39 cellular contexts compared by ENCODE assay signal in the genomic region with DNA sequence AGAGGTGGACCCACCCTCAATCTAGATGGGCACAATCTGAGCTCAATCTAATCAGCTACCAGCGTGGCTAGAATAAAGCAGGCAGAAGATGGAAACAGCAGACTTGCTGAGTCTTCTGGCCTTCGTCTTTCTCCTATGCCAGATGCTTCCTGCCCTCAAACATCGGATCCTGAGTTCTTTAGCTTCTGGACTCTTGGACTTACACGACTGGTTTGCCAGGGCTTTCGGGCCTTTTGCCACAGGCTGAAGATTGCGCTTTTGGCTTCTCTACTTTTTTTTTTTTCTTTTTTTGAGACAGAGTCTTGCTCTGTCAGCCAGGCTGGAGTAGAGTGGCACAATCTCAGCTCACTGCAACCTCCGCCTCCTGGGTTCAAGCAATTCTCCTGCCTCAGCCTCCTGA.
"Had no signal": no experiment of that assay in that cellular context is flagged by ENCODE, and none has a peak within 500 bp of the region (broad histone marks: within the 10 kb centered on the region; RNA-seq: fewer than 3 reads in every experiment).

No MANE protein-coding gene starts in this region.

- ATAC-seq: activated naive CD4-positive, alpha-beta T cell treated with anti-CD3 and anti-CD28 coated beads, Interleukin-2, amount 50 U/mL, for 72 hours; activated naive CD8-positive, alpha-beta T cell treated with anti-CD3 and anti-CD28 coated beads, Interleukin-2, amount 50 U/mL, for 24 hours; activated T-cell treated with anti-CD3 and anti-CD28 coated beads, Interleukin-2, amount 50 U/mL, for 4 hours; activated T-cell treated with anti-CD3 and anti-CD28 coated beads, Interleukin-2, amount 50 U/mL, for 72 hours; activated T-helper 17 cell treated with anti-CD3 and anti-CD28 coated beads, Interleukin-2, amount 50 U/mL, for 72 hours; body of pancreas had no signal

- H3K36me3 ChIP-seq: adrenal gland, ascending aorta, brain microvascular endothelial cell, breast epithelium, cardiac muscle cell had no signal

- H3K4me1 ChIP-seq: adrenal gland, ascending aorta, breast epithelium had no signal

- H3K4me1 Mint-ChIP-seq: activated naive CD4-positive, alpha-beta T cell treated with anti-CD3 and anti-CD28 coated beads, Interleukin-2, amount 10 ng/mL, durations not matched to agents 7 days and 5 days; activated naive CD4-positive, alpha-beta T cell treated with anti-CD3 and anti-CD28 coated beads, Interleukin-2, amount 50 U/mL, for 24 hours; activated naive CD8-positive, alpha-beta T cell treated with anti-CD3 and anti-CD28 coated beads for 36 hours; activated naive CD8-positive, alpha-beta T cell treated with anti-CD3 and anti-CD28 coated beads, Interleukin-2, amount 10 ng/mL, durations not matched to agents 7 days and 5 days; activated naive CD8-positive, alpha-beta T cell treated with anti-CD3 and anti-CD28 coated beads, Interleukin-2, amount 50 U/mL, for 24 hours; activated T-helper 17 cell treated with anti-CD3 and anti-CD28 coated beads, Interleukin-2, amount 50 U/mL, for 72 hours; brain; central memory CD8-positive, alpha-beta T cell had no signal

- H3K36me3 Mint-ChIP-seq: activated naive CD4-positive, alpha-beta T cell treated with anti-CD3 and anti-CD28 coated beads, Interleukin-2, amount 10 ng/mL, durations not matched to agents 7 days and 5 days; activated naive CD8-positive, alpha-beta T cell; activated naive CD8-positive, alpha-beta T cell treated with anti-CD3 and anti-CD28 coated beads for 36 hours; activated naive CD8-positive, alpha-beta T cell treated with anti-CD3 and anti-CD28 coated beads, Interleukin-2, amount 10 ng/mL, durations not matched to agents 7 days and 5 days; brain had no signal

- H3K9me3 ChIP-seq: adrenal gland, ascending aorta, body of pancreas, breast epithelium had no signal

- H3K4me3 Mint-ChIP-seq: activated naive CD4-positive, alpha-beta T cell treated with anti-CD3 and anti-CD28 coated beads for 36 hours; activated naive CD4-positive, alpha-beta T cell treated with anti-CD3 and anti-CD28 coated beads, Interleukin-2, amount 10 ng/mL, durations not matched to agents 7 days and 5 days; activated naive CD4-positive, alpha-beta T cell treated with anti-CD3 and anti-CD28 coated beads, Interleukin-2, amount 50 U/mL, for 24 hours; activated naive CD8-positive, alpha-beta T cell; activated naive CD8-positive, alpha-beta T cell treated with anti-CD3 and anti-CD28 coated beads for 36 hours; activated naive CD8-positive, alpha-beta T cell treated with anti-CD3 and anti-CD28 coated beads, Interleukin-2, amount 10 ng/mL, durations not matched to agents 7 days and 5 days; activated naive CD8-positive, alpha-beta T cell treated with anti-CD3 and anti-CD28 coated beads, Interleukin-2, amount 50 U/mL, for 24 hours; activated T-cell treated with anti-CD3 and anti-CD28 coated beads, Interleukin-2, amount 50 U/mL, for 24 hours; activated T-cell treated with anti-CD3 and anti-CD28 coated beads, Interleukin-2, amount 50 U/mL, for 4 hours; activated T-cell treated with anti-CD3 and anti-CD28 coated beads, Interleukin-2, amount 50 U/mL, for 72 hours; activated T-helper 1 cell treated with anti-CD3 and anti-CD28 coated beads, Interleukin-12 subunit alpha, Interleukin-12 subunit beta, Interleukin-2, Interleukin-4 antibody, amounts not matched to agents 30 ng/mL and 10 ng/mL and 1 ng/mL, durations not matched to agents 14 hours and 24 hours and 36 hours; activated T-helper 17 cell treated with anti-CD3 and anti-CD28 coated beads, Interleukin-2, amount 50 U/mL, for 72 hours; brain; central memory CD8-positive, alpha-beta T cell had no signal

- DNase-seq: activated effector memory CD4-positive, alpha-beta T cell treated with anti-CD3 and anti-CD28 coated beads, Interleukin-2, amount 50 U/mL, for 16 hours; activated effector memory CD4-positive, alpha-beta T cell treated with Interleukin-2 at 50 U/mL for 16 hours; activated gamma-delta T cell; activated gamma-delta T cell treated with Interleukin-2 at 50 U/mL for 16 hours; activated naive CD4-positive, alpha-beta T cell; activated naive CD4-positive, alpha-beta T cell treated with anti-CD3 and anti-CD28 coated beads for 36 hours; activated naive CD4-positive, alpha-beta T cell treated with anti-CD3 and anti-CD28 coated beads, Interleukin-2, amount 10 ng/mL, durations not matched to agents 7 days and 5 days; activated naive CD4-positive, alpha-beta T cell treated with anti-CD3 and anti-CD28 coated beads, Interleukin-2, amount 50 U/mL, for 16 hours; activated naive CD4-positive, alpha-beta T cell treated with Interleukin-2 at 50 U/mL for 16 hours; activated naive CD8-positive, alpha-beta T cell treated with anti-CD3 and anti-CD28 coated beads for 36 hours; activated naive CD8-positive, alpha-beta T cell treated with anti-CD3 and anti-CD28 coated beads, Interleukin-2, amount 10 ng/mL, durations not matched to agents 7 days and 5 days; activated naive CD8-positive, alpha-beta T cell treated with anti-CD3 and anti-CD28 coated beads, Interleukin-2, amount 50 U/mL, for 24 hours; activated T-cell treated with anti-CD3 and anti-CD28 coated beads for 4 hours; activated T-cell treated with anti-CD3 and anti-CD28 coated beads, Interleukin-2, amount 50 U/mL, for 1 hour; activated T-cell treated with anti-CD3 and anti-CD28 coated beads, Interleukin-2, amount 50 U/mL, for 24 hours; activated T-cell treated with anti-CD3 and anti-CD28 coated beads, Interleukin-2, amount 50 U/mL, for 4 hours; activated T-cell treated with anti-CD3 and anti-CD28 coated beads, Interleukin-2, amount 50 U/mL, for 48 hours; activated T-cell treated with anti-CD3 and anti-CD28 coated beads, Interleukin-2, amount 50 U/mL, for 72 hours; adrenal gland; amniotic stem cell; amygdala; anterior cingulate cortex; aorta; brain microvascular endothelial cell; caudate nucleus; central memory CD4-positive, alpha-beta T cell; cerebellar nuclear complex had no signal

- H3K27me3 ChIP-seq: adrenal gland, ascending aorta, body of pancreas, brain microvascular endothelial cell, breast epithelium, cardiac muscle cell had no signal

- H3K9me3 Mint-ChIP-seq: activated naive CD4-positive, alpha-beta T cell treated with anti-CD3 and anti-CD28 coated beads for 36 hours; activated naive CD4-positive, alpha-beta T cell treated with anti-CD3 and anti-CD28 coated beads, Interleukin-2, amount 10 ng/mL, durations not matched to agents 7 days and 5 days; activated naive CD4-positive, alpha-beta T cell treated with anti-CD3 and anti-CD28 coated beads, Interleukin-2, amount 50 U/mL, for 24 hours; activated T-cell treated with anti-CD3 and anti-CD28 coated beads, Interleukin-2, amount 50 U/mL, for 24 hours; activated T-cell treated with anti-CD3 and anti-CD28 coated beads, Interleukin-2, amount 50 U/mL, for 4 hours; activated T-helper 1 cell treated with anti-CD3 and anti-CD28 coated beads, Interleukin-12 subunit alpha, Interleukin-12 subunit beta, Interleukin-2, Interleukin-4 antibody, amounts not matched to agents 30 ng/mL and 10 ng/mL and 1 ng/mL, durations not matched to agents 14 hours and 24 hours and 36 hours; activated T-helper 17 cell treated with anti-CD3 and anti-CD28 coated beads, Interleukin-2, amount 50 U/mL, for 72 hours; activated T-helper 2 cell treated with anti-CD3 and anti-CD28 coated beads, Interferon-gamma antibody, Interleukin-2, Interleukin-4, amounts not matched to agents 10 μg/mL and 5 μg/mL and 100 μg/mL, durations not matched to agents 14 hours and 24 hours and 36 hours; central memory CD8-positive, alpha-beta T cell had no signal

- H3K27ac Mint-ChIP-seq: activated naive CD4-positive, alpha-beta T cell treated with anti-CD3 and anti-CD28 coated beads for 36 hours; activated naive CD4-positive, alpha-beta T cell treated with anti-CD3 and anti-CD28 coated beads, Interleukin-2, amount 10 ng/mL, durations not matched to agents 7 days and 5 days; activated naive CD4-positive, alpha-beta T cell treated with anti-CD3 and anti-CD28 coated beads, Interleukin-2, amount 50 U/mL, for 24 hours; activated naive CD4-positive, alpha-beta T cell treated with anti-CD3 and anti-CD28 coated beads, Interleukin-2, amount 50 U/mL, for 72 hours; activated naive CD8-positive, alpha-beta T cell; activated naive CD8-positive, alpha-beta T cell treated with anti-CD3 and anti-CD28 coated beads for 36 hours; activated naive CD8-positive, alpha-beta T cell treated with anti-CD3 and anti-CD28 coated beads, Interleukin-2, amount 10 ng/mL, durations not matched to agents 7 days and 5 days; activated naive CD8-positive, alpha-beta T cell treated with anti-CD3 and anti-CD28 coated beads, Interleukin-2, amount 50 U/mL, for 24 hours; activated T-cell treated with anti-CD3 and anti-CD28 coated beads, Interleukin-2, amount 50 U/mL, for 24 hours; activated T-cell treated with anti-CD3 and anti-CD28 coated beads, Interleukin-2, amount 50 U/mL, for 72 hours; activated T-helper 1 cell treated with anti-CD3 and anti-CD28 coated beads, Interleukin-12 subunit alpha, Interleukin-12 subunit beta, Interleukin-2, Interleukin-4 antibody, amounts not matched to agents 30 ng/mL and 10 ng/mL and 1 ng/mL, durations not matched to agents 14 hours and 24 hours and 36 hours; activated T-helper 17 cell treated with anti-CD3 and anti-CD28 coated beads, Interleukin-2, amount 50 U/mL, for 72 hours; activated T-helper 2 cell treated with anti-CD3 and anti-CD28 coated beads, Interferon-gamma antibody, Interleukin-2, Interleukin-4, amounts not matched to agents 10 μg/mL and 5 μg/mL and 100 μg/mL, durations not matched to agents 14 hours and 24 hours and 36 hours; brain had no signal

- H3K4me3 ChIP-seq: adrenal gland, ascending aorta, body of pancreas, breast epithelium, cardiac muscle cell had no signal

- H3K27ac ChIP-seq: adrenal gland, ascending aorta, body of pancreas, brain microvascular endothelial cell, breast epithelium, cardiac muscle cell had no signal
